1 cellular context compared by ENCODE assay signal in the genomic region with DNA sequence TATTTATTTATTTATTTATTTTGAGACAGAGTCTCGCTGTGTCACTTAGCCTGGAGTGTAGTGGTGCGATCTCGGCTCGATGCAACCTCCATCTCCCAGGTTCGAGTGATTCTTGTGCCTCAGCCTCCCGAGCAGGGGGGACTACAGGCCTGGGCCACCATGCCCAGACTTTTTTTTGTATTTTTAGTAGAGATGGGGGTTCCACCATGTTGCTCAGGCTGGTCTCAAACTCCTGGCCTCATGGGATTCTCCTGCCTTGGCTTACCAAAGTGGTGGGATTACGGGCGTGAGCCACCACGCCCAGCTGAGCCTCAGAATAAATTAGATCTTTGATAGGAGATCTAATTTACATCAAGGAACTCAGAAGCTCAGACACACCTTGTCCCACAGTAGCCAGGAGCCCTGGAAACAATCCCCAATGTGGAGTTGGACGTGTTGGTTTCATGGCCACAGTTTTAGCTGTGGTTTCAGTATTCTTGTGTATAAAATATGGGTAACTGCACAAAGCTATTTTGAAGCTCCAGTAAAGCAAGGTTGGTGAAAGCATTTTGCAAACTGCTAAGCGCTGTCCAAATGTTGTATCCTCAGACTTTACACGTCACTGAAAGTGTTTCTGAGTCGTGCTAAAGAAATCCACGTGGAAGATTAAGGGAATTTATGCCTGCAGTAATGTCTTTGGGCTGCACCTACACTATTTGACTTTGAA.
TF ChIP-seq lines count a peak whose summit lies in the region.

No MANE protein-coding gene starts in this region.

TF ChIP-seq in HCT116, 20 proteins besides CTCF, POLR2A, EP300 and RAD21:
- TF ChIP-seq EZH2 (IDR thresholded peaks at IDR 0.05): no peak
- TF ChIP-seq ZFX (IDR thresholded peaks at IDR 0.05): no peak
- no peak for TF ChIP-seq POLR2AphosphoS5 (IDR thresholded peaks at IDR 0.05; ENCODE audit: low read depth, low read length)
- TF ChIP-seq, protein P1, sequence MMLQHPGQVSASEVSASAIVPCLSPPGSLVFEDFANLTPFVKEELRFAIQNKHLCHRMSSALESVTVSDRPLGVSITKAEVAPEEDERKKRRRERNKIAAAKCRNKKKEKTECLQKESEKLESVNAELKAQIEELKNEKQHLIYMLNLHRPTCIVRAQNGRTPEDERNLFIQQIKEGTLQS (IDR thresholded peaks at IDR 0.05): no peak
- no peak for TF ChIP-seq REST (IDR thresholded peaks at IDR 0.05; ENCODE audit: low read depth)
- no peak for TF ChIP-seq FOSL1 (IDR thresholded peaks at IDR 0.05; ENCODE audit: low read depth)
- TF ChIP-seq JUND (IDR thresholded peaks at IDR 0.05): no peak
- TF ChIP-seq TCF7L2 (IDR thresholded peaks at IDR 0.05; ENCODE audit: borderline replicate concordance, extremely low read depth, insufficient read depth, insufficient read length): no peak
- TF ChIP-seq ELF1 (IDR thresholded peaks at IDR 0.05; ENCODE audit: borderline replicate concordance, low read depth): no peak
- no peak for TF ChIP-seq SP1 (IDR thresholded peaks at IDR 0.05; ENCODE audit: low read depth)
- no peak for TF ChIP-seq ZNF274 (IDR thresholded peaks at IDR 0.05; ENCODE audit: low read depth, low read length)
- no peak for TF ChIP-seq YY1 (IDR thresholded peaks at IDR 0.05; ENCODE audit: extremely low read depth, insufficient replicate concordance, low read depth, low read length)
- no peak for TF ChIP-seq CBX3 (IDR thresholded peaks at IDR 0.05; ENCODE audit: low read depth)
- TF ChIP-seq, protein P2, sequence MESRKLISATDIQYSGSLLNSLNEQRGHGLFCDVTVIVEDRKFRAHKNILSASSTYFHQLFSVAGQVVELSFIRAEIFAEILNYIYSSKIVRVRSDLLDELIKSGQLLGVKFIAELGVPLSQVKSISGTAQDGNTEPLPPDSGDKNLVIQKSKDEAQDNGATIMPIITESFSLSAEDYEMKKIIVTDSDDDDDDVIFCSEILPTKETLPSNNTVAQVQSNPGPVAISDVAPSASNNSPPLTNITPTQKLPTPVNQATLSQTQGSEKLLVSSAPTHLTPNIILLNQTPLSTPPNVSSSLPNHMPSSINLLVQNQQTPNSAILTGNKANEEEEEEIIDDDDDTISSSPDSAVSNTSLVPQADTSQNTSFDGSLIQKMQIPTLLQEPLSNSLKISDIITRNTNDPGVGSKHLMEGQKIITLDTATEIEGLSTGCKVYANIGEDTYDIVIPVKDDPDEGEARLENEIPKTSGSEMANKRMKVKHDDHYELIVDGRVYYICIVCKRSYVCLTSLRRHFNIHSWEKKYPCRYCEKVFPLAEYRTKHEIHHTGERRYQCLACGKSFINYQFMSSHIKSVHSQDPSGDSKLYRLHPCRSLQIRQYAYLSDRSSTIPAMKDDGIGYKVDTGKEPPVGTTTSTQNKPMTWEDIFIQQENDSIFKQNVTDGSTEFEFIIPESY (IDR thresholded peaks at IDR 0.05; ENCODE audit: extremely low read depth, insufficient replicate concordance, low read length): no peak
- no peak for TF ChIP-seq SIN3A (IDR thresholded peaks at IDR 0.05; ENCODE audit: low read depth)
- no peak for TF ChIP-seq EZH2phosphoT487 (IDR thresholded peaks at IDR 0.05; ENCODE audit: borderline replicate concordance)
- no peak for TF ChIP-seq MAX (IDR thresholded peaks at IDR 0.05)
